In genomic region chr19:15367439-15367838, GRCh38 we compare ENCODE assay signal across 2 cellular contexts.
TF ChIP-seq lines count a peak whose summit lies in the region.

No MANE protein-coding gene starts in this region.

TF ChIP-seq in HepG2, 621 proteins besides CTCF, POLR2A, EP300 and RAD21:
- TF ChIP-seq ZGPAT (CRISPR knock-in tag; IDR thresholded peaks at IDR 0.05) (no peak), ATF1 (CRISPR knock-in tag; IDR thresholded peaks at IDR 0.05) (no peak), DZIP1 (CRISPR knock-in tag; IDR thresholded peaks at IDR 0.05) (no peak), DMTF1 (CRISPR knock-in tag; IDR thresholded peaks at IDR 0.05) (no peak), HHEX (CRISPR knock-in tag; IDR thresholded peaks at IDR 0.05) (no peak)

TF ChIP-seq in endothelial cell of umbilical vein, 7 proteins besides CTCF, POLR2A, EP300 and RAD21:
- TF ChIP-seq MYC (IDR thresholded peaks at IDR 0.05; ENCODE audit: low read depth, low read length) (no peak), EZH2 (IDR thresholded peaks at IDR 0.05; ENCODE audit: borderline replicate concordance, low read depth, low read length, severe bottlenecking) (no peak), FOS (IDR thresholded peaks at IDR 0.05; ENCODE audit: borderline replicate concordance, insufficient read depth, low read length) (no peak), JUN (IDR thresholded peaks at IDR 0.05; ENCODE audit: borderline replicate concordance, insufficient read depth, insufficient read length, low read depth) (no peak), POLR2AphosphoS5 (IDR thresholded peaks at IDR 0.05; ENCODE audit: insufficient read depth, low read depth, low read length) (no peak), GATA2 (IDR thresholded peaks at IDR 0.05; ENCODE audit: insufficient read depth, insufficient read length, low read depth, low read length) (no peak), MAX (IDR thresholded peaks at IDR 0.05; ENCODE audit: insufficient read depth, insufficient read length) (no peak)
